ENCODE assay signal across 1 cellular context in genomic region chr12:50257226-50258166, GRCh38.
A peak's percentile ranks its signal among the peaks of the same experiment; 100 is the strongest.
TF ChIP-seq lines count a peak whose summit lies in the region.

No MANE protein-coding gene starts in this region.

TF ChIP-seq in HCT116, 20 proteins besides CTCF, POLR2A, EP300 and RAD21 (continued from another document):
- TF ChIP-seq FOSL1 (IDR thresholded peaks at IDR 0.05; ENCODE audit: low read depth) (0 out of 2 replicates have a peak, but pooled peaks have one; percentile 4), SRF (IDR thresholded peaks at IDR 0.05; ENCODE audit: low read depth) (no peak), TCF7L2 (IDR thresholded peaks at IDR 0.05; ENCODE audit: borderline replicate concordance, extremely low read depth, insufficient read depth, insufficient read length) (no peak), ELF1 (IDR thresholded peaks at IDR 0.05; ENCODE audit: borderline replicate concordance, low read depth) (no peak), EZH2 (IDR thresholded peaks at IDR 0.05) (no peak), ZFX (IDR thresholded peaks at IDR 0.05) (no peak), MAX (IDR thresholded peaks at IDR 0.05) (peak; percentile 7; the same call in 1 of the 2 replicates), YY1 (IDR thresholded peaks at IDR 0.05; ENCODE audit: extremely low read depth, insufficient replicate concordance, low read depth, low read length) (no peak), SIN3A (IDR thresholded peaks at IDR 0.05; ENCODE audit: low read depth) (no peak), CEBPB (IDR thresholded peaks at IDR 0.05; ENCODE audit: low read depth) (no peak), EGR1 (IDR thresholded peaks at IDR 0.05; ENCODE audit: low read depth) (no peak)
